ENCODE assay signal across 16 cellular contexts in the genomic region with DNA sequence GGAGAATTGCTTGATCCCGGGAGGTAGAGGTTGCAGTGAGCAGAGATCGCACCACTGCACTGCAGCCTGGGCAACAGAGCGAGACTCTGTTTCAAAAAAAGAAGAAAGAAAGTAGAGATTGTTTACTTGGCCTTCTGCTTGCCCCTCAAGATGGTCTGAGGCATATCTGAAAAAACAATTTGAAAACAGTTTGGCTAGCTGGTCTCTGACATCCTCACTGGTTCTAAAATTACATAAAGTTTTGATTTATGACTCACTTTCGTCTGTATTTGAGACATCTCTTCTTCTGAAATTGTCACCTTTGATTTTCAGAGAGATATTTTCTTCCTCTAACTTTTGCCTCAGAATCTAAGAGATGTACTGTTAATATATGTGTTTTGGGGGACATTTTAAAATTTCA. TPM values are rescaled to one million over a fixed set of nuclear protein-coding genes. Genes with fewer than 3 reads are reported as not detected.
DNase-seq lines count a peak whose midpoint lies in the region; ATAC-seq and TF ChIP-seq lines count a peak whose summit lies in the region.
"Had no signal": no experiment of that assay in that cellular context is flagged by ENCODE, and none has a peak within 500 bp of the region (broad histone marks: within the 10 kb centered on the region; RNA-seq: fewer than 3 reads in every experiment).

No MANE protein-coding gene starts in this region.

- intact Hi-C loops in sciatic nerve (cut with DNase I), result no loop called here

- peak; percentile 32 for DNase-seq in EL
- DNase-seq in GM20000 (ENCODE audit: low spot score), result peak; percentile 27
- peak; percentile 40 for DNase-seq in brain microvascular endothelial cell
- DNase-seq in activated gamma-delta T cell treated with Interleukin-2 at 50 U/mL for 16 hours, result no peak
- DNase-seq in sciatic nerve (ENCODE audit: low spot score), result no peak
- no peak for DNase-seq in NK-92 (lab: John Stamatoyannopoulos, UW; ENCODE audit: unreplicated experiment)
- no peak for DNase-seq in glomerular visceral epithelial cell (ENCODE audit: extremely low spot score)
- DNase-seq: foreskin melanocyte, H7, KG1, left lung, NCI-H2171, psoas muscle had no signal

- peak overlapping the region; percentile 52 for H3K27ac ChIP-seq in brain microvascular endothelial cell
- H3K27ac ChIP-seq: left lung, psoas muscle, thoracic aorta had no signal

- H3K27me3 ChIP-seq in brain microvascular endothelial cell (replicated peaks), result no peaks in the 10 kb centered on the region
- H3K27me3 ChIP-seq: left lung had no signal

- H3K36me3 ChIP-seq in brain microvascular endothelial cell (replicated peaks), result no peaks in the 10 kb centered on the region
- H3K36me3 ChIP-seq: thoracic aorta had no signal

- ATAC-seq in HG03025 (IDR thresholded peaks at IDR 0.05; ENCODE audit: low FRiP score, unreplicated experiment) (peak; percentile 57), sciatic nerve (no peak)
- ATAC-seq: left lung, psoas muscle, Right ventricle myocardium inferior had no signal

- H3K4me3 ChIP-seq in brain microvascular endothelial cell (ENCODE audit: low read depth, low read length), result no peak overlapping the region
- H3K4me3 ChIP-seq: left lung, psoas muscle, thoracic aorta had no signal

- in situ Hi-C loops in brain microvascular endothelial cell (cut with HindIII; ENCODE audit: low pct_ligation_motif_present, low sequenced_read_pairs), result no loop called here

- TF ChIP-seq CTCF in GM20000 (IDR thresholded peaks at IDR 0.05; ENCODE audit: extremely low read depth, missing control alignments) (no peak), brain microvascular endothelial cell (IDR thresholded peaks at IDR 0.05; ENCODE audit: low read depth, low read length, missing control alignments) (no peak)

RNA-seq across cellular contexts. Expression of a gene that starts 49.6 kb away (rescaled TPM):
- 6.2 TPM for total RNA-seq in sciatic nerve

Comparison
In these comparisons a context has a peak if more than half of its experiments do, and no peak if none do; other contexts are left out.
1. DNase-seq: peak in EL (single experiment), GM20000 (single experiment) and brain microvascular endothelial cell (single experiment); none in activated gamma-delta T cell treated with Interleukin-2 at 50 U/mL for 16 hours (single experiment), sciatic nerve (single experiment), NK-92 (single experiment) and glomerular visceral epithelial cell (single experiment).